ENCODE assay signal across 26 cellular contexts in the genomic region with DNA sequence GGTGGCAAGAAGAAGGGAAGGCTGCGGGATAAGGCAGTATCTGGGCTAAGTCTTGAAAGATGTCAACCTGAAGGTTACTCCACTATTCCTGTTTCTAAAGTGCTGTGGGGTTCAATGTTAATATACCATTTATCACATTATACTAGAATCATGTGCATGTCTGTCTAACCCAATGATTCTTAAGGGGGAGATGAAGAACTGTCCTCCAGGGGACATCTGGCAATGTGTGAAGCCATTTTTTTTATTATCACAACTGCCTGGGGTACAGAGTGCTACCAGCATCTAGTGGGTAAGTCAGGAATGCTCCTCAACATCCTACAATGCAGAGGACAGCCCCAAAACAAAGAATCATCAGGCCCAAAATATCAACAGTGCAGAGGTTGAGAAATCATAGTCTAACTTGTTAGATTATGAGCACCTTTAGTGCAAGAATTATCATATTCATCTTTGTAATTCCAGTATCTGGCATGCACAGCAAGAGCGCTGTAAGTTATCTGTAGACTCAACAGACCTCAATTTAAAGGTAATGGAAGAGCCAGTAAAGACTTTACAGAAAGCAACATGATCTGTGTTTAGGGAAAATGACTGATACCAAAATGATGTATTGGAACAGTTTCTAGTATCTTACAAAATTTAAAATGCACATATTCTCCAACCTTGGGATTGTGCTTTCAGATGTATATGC. TPM values are rescaled to one million over a fixed set of nuclear protein-coding genes. Genes with fewer than 3 reads are reported as not detected.
A peak's percentile ranks its signal among the peaks of the same experiment; 100 is the strongest.
DNase-seq lines count a peak whose midpoint lies in the region; ATAC-seq and TF ChIP-seq lines count a peak whose summit lies in the region.
"Had no signal": no experiment of that assay in that cellular context is flagged by ENCODE, and none has a peak within 500 bp of the region (broad histone marks: within the 10 kb centered on the region; RNA-seq: fewer than 3 reads in every experiment).

No MANE protein-coding gene starts in this region.

- POLR2A ChIA-PET in HCT116 (lab: Charles Lee), result interaction anchor here (0.7 kb wide), 1 partner anchor 398 kb away, joined by 4 read pairs; no protein-coding TSS in a partner anchor
- POLR2A ChIA-PET in activated B cell treated with CpG ODN at 0.5 μM for 24 hours (lab: Charles Lee), result interaction anchor here (1.0 kb wide), 1 partner anchor 27 kb away, joined by 3 read pairs; no protein-coding TSS in a partner anchor
- POLR2A ChIA-PET in naive thymus-derived CD8-positive, alpha-beta T cell (lab: Charles Lee), result no interaction called here

- no peak for TF ChIP-seq RAD21 in HCT116 (IDR thresholded peaks at IDR 0.05; ENCODE audit: low read depth)

- H3K9ac ChIP-seq in HCT116 (ENCODE audit: low read length), result no peak overlapping the region

- peaks cover 100% of the 10 kb centered on the region for H3K79me2 ChIP-seq in HCT116 (ENCODE audit: insufficient read depth, low read length)

- H3K27me3 Mint-ChIP-seq in activated T-cell treated with anti-CD3 and anti-CD28 coated beads, Interleukin-2, amount 50 U/mL, for 24 hours, result no peaks in the 10 kb centered on the region
- no peaks in the 10 kb centered on the region for H3K27me3 Mint-ChIP-seq in activated B cell treated with CpG ODN at 0.5 μM for 24 hours
- H3K27me3 Mint-ChIP-seq in naive thymus-derived CD8-positive, alpha-beta T cell, result no peaks in the 10 kb centered on the region
- H3K27me3 Mint-ChIP-seq: stimulated activated naive B cell treated with anti-CD40 and anti-IgM and Interleukin-4, amounts not matched to agents 10 μg/mL and 1 μg/mL and 100 μg/mL, for 72 hours had no signal

- RAD21 ChIA-PET in HCT116 (lab: Charles Lee; ENCODE audit: low non-redundant PET in 1 of 2, low total read pairs in 2 of 2, uncharacterized antibody in 2 of 2, unreplicated experiment in 2 of 2), result no interaction called here

- TF ChIP-seq CTCF in HCT116 (IDR thresholded peaks at IDR 0.05 in 2 of 3, conservative IDR thresholded peaks at IDR 0.05 in 1 of 3; ENCODE audit: borderline replicate concordance in 1 of 3, insufficient read depth in 1 of 3, low read depth in 2 of 3, low read length in 2 of 3) (no peak), activated B cell treated with CpG ODN at 0.5 μM for 24 hours (IDR thresholded peaks at IDR 0.05) (no peak)

- TF ChIP-seq POLR2A in HCT116 (IDR thresholded peaks at IDR 0.05; ENCODE audit: borderline replicate concordance, extremely low read depth, insufficient read depth, insufficient read length), result no peak

- H3K36me3 ChIP-seq in HCT116 (ENCODE audit: control insufficient read depth in 1 of 2, insufficient read depth in 2 of 2, low read length in 2 of 2), result no peaks in the 10 kb centered on the region
- H3K36me3 ChIP-seq: gastrocnemius medialis, sigmoid colon had no signal

- no peaks in the 10 kb centered on the region for H3K9me3 Mint-ChIP-seq in activated T-cell treated with anti-CD3 and anti-CD28 coated beads, Interleukin-2, amount 50 U/mL, for 24 hours
- H3K9me3 Mint-ChIP-seq in activated B cell treated with CpG ODN at 0.5 μM for 24 hours, result no peaks in the 10 kb centered on the region
- no peaks in the 10 kb centered on the region for H3K9me3 Mint-ChIP-seq in naive thymus-derived CD8-positive, alpha-beta T cell
- H3K9me3 Mint-ChIP-seq: activated T-helper 1 cell treated with anti-CD3 and anti-CD28 coated beads, Interleukin-12 subunit alpha, Interleukin-12 subunit beta, Interleukin-2, Interleukin-4 antibody, amounts not matched to agents 30 ng/mL and 10 ng/mL and 1 ng/mL, durations not matched to agents 14 hours and 24 hours and 36 hours had no signal

- no TSS peak for BruUV-seq in HCT116 (replicated peaks; lab: Mats Ljungman, UMichigan)

- H3K27ac ChIP-seq in HCT116 (ENCODE audit: low read depth, low read length), result no peak overlapping the region
- H3K27ac ChIP-seq: gastrocnemius medialis, hepatocyte, psoas muscle, RWPE1, sigmoid colon, SK-N-MC had no signal

- peaks cover 67% of the 10 kb centered on the region for H3K4me1 Mint-ChIP-seq in activated T-cell treated with anti-CD3 and anti-CD28 coated beads, Interleukin-2, amount 50 U/mL, for 24 hours (ENCODE audit: low read depth)
- peaks cover 62% of the 10 kb centered on the region for H3K4me1 Mint-ChIP-seq in activated B cell treated with CpG ODN at 0.5 μM for 24 hours
- peaks cover 36 to 63% (median 51%) of the 10 kb centered on the region in 4 donors for H3K4me1 Mint-ChIP-seq in naive thymus-derived CD8-positive, alpha-beta T cell

- peak overlapping the region; percentile 59 for H3K4me2 ChIP-seq in HCT116 (ENCODE audit: low read length)
- H3K4me2 ChIP-seq: hepatocyte had no signal

- intact Hi-C loops in HCT116 (cut with micrococcal nuclease), result no loop called here
- intact Hi-C loops in activated B cell treated with CpG ODN at 0.5 μM for 24 hours (cut with micrococcal nuclease), result no loop called here

- H2AFZ ChIP-seq in HCT116 (ENCODE audit: low read depth, low read length, poor library complexity, severe bottlenecking), result no peak overlapping the region
- H2AFZ ChIP-seq: hepatocyte had no signal

- peaks cover 65% of the 10 kb centered on the region for H3K36me3 Mint-ChIP-seq in activated T-cell treated with anti-CD3 and anti-CD28 coated beads, Interleukin-2, amount 50 U/mL, for 24 hours (ENCODE audit: low read depth)
- H3K36me3 Mint-ChIP-seq in activated B cell treated with CpG ODN at 0.5 μM for 24 hours (ENCODE audit: low read depth), result peaks cover 28% of the 10 kb centered on the region
- H3K36me3 Mint-ChIP-seq in naive thymus-derived CD8-positive, alpha-beta T cell, result peaks cover 0 to 31% (median 0%) of the 10 kb centered on the region in 3 donors

- ATAC-seq in HCT116 (no peak), activated B cell treated with CpG ODN at 0.5 μM for 24 hours (ENCODE audit: low read depth) (no peak), GM19455 (IDR thresholded peaks at IDR 0.05; ENCODE audit: unreplicated experiment) (no peak)
- peak in 1 of 2 donors; percentile 23 for ATAC-seq in naive thymus-derived CD8-positive, alpha-beta T cell
- ATAC-seq: gastrocnemius medialis had no signal

- H3K4me1 ChIP-seq in HCT116 (ENCODE audit: control insufficient read depth in 1 of 2, insufficient read depth in 2 of 2, low read length in 2 of 2), result peaks cover 48 to 94% of the 10 kb centered on the region in 2 experiments

- no peak overlapping the region for H3K4me3 ChIP-seq in HCT116 (replicated peaks in 1 of 2; ENCODE audit: low read depth in 1 of 2, low read length in 2 of 2)
- H3K4me3 ChIP-seq: gastrocnemius medialis, hepatocyte, left lung, psoas muscle, sigmoid colon, SK-N-MC had no signal

- CTCF ChIA-PET in HCT116 (lab: Charles Lee) (no interaction called here), activated B cell treated with CpG ODN at 0.5 μM for 24 hours (lab: Charles Lee) (no interaction called here)

- H3K4me3 Mint-ChIP-seq in activated T-cell treated with anti-CD3 and anti-CD28 coated beads, Interleukin-2, amount 50 U/mL, for 24 hours, result no peak overlapping the region
- H3K4me3 Mint-ChIP-seq in activated B cell treated with CpG ODN at 0.5 μM for 24 hours, result no peak overlapping the region
- peak overlapping the region in 8 of 10 donors; percentile 1 to 59 (median 45) for H3K4me3 Mint-ChIP-seq in naive thymus-derived CD8-positive, alpha-beta T cell
- H3K4me3 Mint-ChIP-seq: activated T-helper 1 cell treated with anti-CD3 and anti-CD28 coated beads, Interleukin-12 subunit alpha, Interleukin-12 subunit beta, Interleukin-2, Interleukin-4 antibody, amounts not matched to agents 30 ng/mL and 10 ng/mL and 1 ng/mL, durations not matched to agents 14 hours and 24 hours and 36 hours; stimulated activated naive B cell treated with anti-CD40 and anti-IgM and Interleukin-4, amounts not matched to agents 10 μg/mL and 1 μg/mL and 100 μg/mL, for 72 hours had no signal

- H3K9me2 ChIP-seq in HCT116 (ENCODE audit: insufficient read depth), result no peaks in the 10 kb centered on the region

- no peaks in the 10 kb centered on the region for H3K27me3 ChIP-seq in HCT116 (ENCODE audit: insufficient read depth, low read length)
- H3K27me3 ChIP-seq: gastrocnemius medialis, hepatocyte, left lung, sigmoid colon had no signal

- H3K9me3 ChIP-seq in HCT116 (ENCODE audit: control insufficient read depth in 1 of 2, insufficient read depth in 1 of 2, low read depth in 1 of 2, low read length in 2 of 2), result no peaks in the 10 kb centered on the region
- H3K9me3 ChIP-seq: gastrocnemius medialis, left lung, psoas muscle, sigmoid colon had no signal

- no peak for DNase-seq in activated T-cell treated with anti-CD3 and anti-CD28 coated beads, Interleukin-2, amount 50 U/mL, for 24 hours
- no peak for DNase-seq in activated T-cell treated with anti-CD3 and anti-CD28 coated beads, Interleukin-2, amount 50 U/mL, for 48 hours
- DNase-seq in HCT116 (ENCODE audit: low read depth, low spot score), result no peak
- DNase-seq in activated B cell treated with CpG ODN at 0.5 μM for 24 hours, result no peak
- DNase-seq in naive thymus-derived CD8-positive, alpha-beta T cell, result no peak
- no peak for DNase-seq in NCI-H1417 (lab: John Stamatoyannopoulos, UW)
- no peak for DNase-seq in iPS-NIHi11 (ENCODE audit: low spot score)
- DNase-seq: 8988T; activated CD4-positive, alpha-beta T cell treated with anti-CD3 and anti-CD28 coated beads for 4 hours; activated naive CD4-positive, alpha-beta T cell treated with anti-CD3 and anti-CD28 coated beads, Interleukin-2, amount 50 U/mL, for 16 hours; COR-L47; gastrocnemius medialis; H7; MM.1S; NCI-H1417 treated with DMSO at 0.1 percent for 48 hours; nucleus accumbens; sigmoid colon; stimulated activated CD4-positive, alpha-beta T cell treated with anti-CD3 and anti-CD28 coated beads, Interleukin-15, amount 100 ng/mL, for 24 hours; stimulated activated naive B cell treated with anti-CD40 and anti-IgM and Interleukin-4, amounts not matched to agents 10 μg/mL and 1 μg/mL and 100 μg/mL, for 72 hours had no signal

- H3K27ac Mint-ChIP-seq in activated T-cell treated with anti-CD3 and anti-CD28 coated beads, Interleukin-2, amount 50 U/mL, for 24 hours, result peak overlapping the region; percentile 42
- H3K27ac Mint-ChIP-seq in activated B cell treated with CpG ODN at 0.5 μM for 24 hours, result peak overlapping the region; percentile 42
- peak overlapping the region in 4 of 10 donors; percentile 21 to 38 (median 30) for H3K27ac Mint-ChIP-seq in naive thymus-derived CD8-positive, alpha-beta T cell
- H3K27ac Mint-ChIP-seq: activated T-helper 1 cell treated with anti-CD3 and anti-CD28 coated beads, Interleukin-12 subunit alpha, Interleukin-12 subunit beta, Interleukin-2, Interleukin-4 antibody, amounts not matched to agents 30 ng/mL and 10 ng/mL and 1 ng/mL, durations not matched to agents 14 hours and 24 hours and 36 hours had no signal

- peaks cover 52% of the 10 kb centered on the region for H4K20me1 ChIP-seq in HCT116 (ENCODE audit: insufficient read depth)

RNA-seq across cellular contexts. Expression of a gene that starts 26.3 kb away (rescaled TPM):
- total RNA-seq in HCT116 (2021; ENCODE audit: unreplicated experiment) (98.0 TPM), activated B cell treated with CpG ODN at 0.5 μM for 24 hours (124 and 139 TPM in 2 replicates)
- 28.9 and 39.2 TPM in 2 replicates for polyA plus RNA-seq in HCT116 (2012)
- total RNA-seq in naive thymus-derived CD8-positive, alpha-beta T cell, result 100 to 1,000 TPM; 135 to 141 TPM
- 10 to 100 TPM; 51.4 to 67.9 (median 60.2) TPM for polyA plus RNA-seq in naive thymus-derived CD8-positive, alpha-beta T cell

Comparison
In these comparisons a context has a peak if more than half of its experiments do, and no peak if none do; other contexts are left out.
1. H3K4me3 Mint-ChIP-seq: peak in naive thymus-derived CD8-positive, alpha-beta T cell (8 of 10); none in activated T-cell treated with anti-CD3 and anti-CD28 coated beads, Interleukin-2, amount 50 U/mL, for 24 hours (single experiment) and activated B cell treated with CpG ODN at 0.5 μM for 24 hours (single experiment).